In genomic region chrX:85003655-85004244, GRCh38 we compare ENCODE assay signal across 8 cellular contexts. TPM values are rescaled to one million over a fixed set of nuclear protein-coding genes. Genes with fewer than 3 reads are reported as not detected.
DNase-seq lines count a peak whose midpoint lies in the region; ATAC-seq and TF ChIP-seq lines count a peak whose summit lies in the region.

TSS of gene APOOL (plus strand) at chrX:85003877. CDS start at chrX:85003913, 36 bp downstream.

- H3K4me3 ChIP-seq in right cardiac atrium (ENCODE audit: low read length) (peak within 1 kb of the TSS; percentile 96), uterus (peak within 1 kb of the TSS; percentile 50 to 53)

- H3K4me1 ChIP-seq in right cardiac atrium (ENCODE audit: control insufficient read depth, insufficient read depth, low read length) (no peaks in the 10 kb centered on the region), uterus (no peaks in the 10 kb centered on the region)

- H3K36me3 Mint-ChIP-seq in T-helper 1 cell treated with Interleukin-12 subunit alpha and Interleukin-12 subunit beta and Interleukin-4 antibody, amounts not matched to agents 30 μg/mL and 1 μg/mL, for 36 hours (ENCODE audit: low read depth), result no peaks in the 10 kb centered on the region

- H3K9me3 ChIP-seq in right cardiac atrium (ENCODE audit: control insufficient read depth, low read length), result no peaks in the 10 kb centered on the region
- no peaks in the 10 kb centered on the region for H3K9me3 ChIP-seq in uterus

- no peaks in the 10 kb centered on the region for H3K36me3 ChIP-seq in uterus

- intact Hi-C loops in right cardiac atrium (cut with DNase I), result no loop called here
- intact Hi-C loops in uterus (cut with DNase I; ENCODE audit: low total_unique reads), result no loop called here

- no peaks in the 10 kb centered on the region for H3K9me3 Mint-ChIP-seq in T-helper 1 cell treated with Interleukin-12 subunit alpha and Interleukin-12 subunit beta and Interleukin-4 antibody, amounts not matched to agents 30 μg/mL and 1 μg/mL, for 36 hours

- WGBS in right cardiac atrium, result under 1% methylated on average over 24 of the region's 24 CpGs

- no peaks in the 10 kb centered on the region for H3K27me3 ChIP-seq in right cardiac atrium (ENCODE audit: control insufficient read depth, insufficient read depth)
- H3K27me3 ChIP-seq in uterus, result no peaks in the 10 kb centered on the region

- in situ Hi-C loops in GM13976 (cut with MboI; ENCODE audit: low sequenced_read_pairs, unreplicated experiment), result no loop called here

- ATAC-seq in HG02852 (IDR thresholded peaks at IDR 0.05; ENCODE audit: unreplicated experiment) (peak; percentile 96), right cardiac atrium (peak; percentile 99 to 100)

- H3K27ac Mint-ChIP-seq in T-helper 1 cell treated with Interleukin-12 subunit alpha and Interleukin-12 subunit beta and Interleukin-4 antibody, amounts not matched to agents 30 μg/mL and 1 μg/mL, for 36 hours, result peak within 1 kb of the TSS; percentile 76

- TF ChIP-seq CTCF in GM13976 (IDR thresholded peaks at IDR 0.05; ENCODE audit: borderline replicate concordance, control extremely low read depth, extremely low read depth, insufficient read depth, missing control alignments) (no peak), uterus (IDR thresholded peaks at IDR 0.05) (no peak)

- TF ChIP-seq POLR2A in uterus (IDR thresholded peaks at IDR 0.05), result no peak

- DNase-seq in GM13976 (ENCODE audit: low spot score) (peak; percentile 71), NCI-H146 treated with DMSO at 0.1 percent for 48 hours (lab: John Stamatoyannopoulos, UW; ENCODE audit: unreplicated experiment) (peak; percentile 81), amygdala (lab: John Stamatoyannopoulos, UW) (peak; percentile 0 to 86 (median 62)), right cardiac atrium (peak; percentile 87 to 94 (median 93)), pulmonary artery endothelial cell (ENCODE audit: low read depth, low spot score) (peak; percentile 69), uterus (peak; percentile 80 to 83)

- H3K4me1 Mint-ChIP-seq in T-helper 1 cell treated with Interleukin-12 subunit alpha and Interleukin-12 subunit beta and Interleukin-4 antibody, amounts not matched to agents 30 μg/mL and 1 μg/mL, for 36 hours (ENCODE audit: low read depth), result peaks cover 9% of the 10 kb centered on the region

- H3K27me3 Mint-ChIP-seq in T-helper 1 cell treated with Interleukin-12 subunit alpha and Interleukin-12 subunit beta and Interleukin-4 antibody, amounts not matched to agents 30 μg/mL and 1 μg/mL, for 36 hours (ENCODE audit: low read depth), result peaks cover 2% of the 10 kb centered on the region

- H3K4me3 Mint-ChIP-seq in T-helper 1 cell treated with Interleukin-12 subunit alpha and Interleukin-12 subunit beta and Interleukin-4 antibody, amounts not matched to agents 30 μg/mL and 1 μg/mL, for 36 hours, result peak within 1 kb of the TSS; percentile 91

- H3K27ac ChIP-seq in right cardiac atrium (ENCODE audit: low read length), result peak within 1 kb of the TSS; percentile 71
- H3K27ac ChIP-seq in uterus, result peak within 1 kb of the TSS in 1 of 2 donors; percentile 38

RNA-seq across cellular contexts. Expression of gene APOOL, which starts in this region (rescaled TPM):
- total RNA-seq in right cardiac atrium, result 10 to 100 TPM; 32.4 to 43.0 (median 34.2) TPM
- 8.1 TPM for polyA plus RNA-seq in right cardiac atrium
- total RNA-seq in pulmonary artery endothelial cell, result 8.9 and 11.5 TPM in 2 replicates
- total RNA-seq in uterus, result 10 to 100 TPM in 2 of 4 donors, 1 to 10 TPM in 2; 2.3 to 22.4 (median 12.1) TPM
